In the genomic region with DNA sequence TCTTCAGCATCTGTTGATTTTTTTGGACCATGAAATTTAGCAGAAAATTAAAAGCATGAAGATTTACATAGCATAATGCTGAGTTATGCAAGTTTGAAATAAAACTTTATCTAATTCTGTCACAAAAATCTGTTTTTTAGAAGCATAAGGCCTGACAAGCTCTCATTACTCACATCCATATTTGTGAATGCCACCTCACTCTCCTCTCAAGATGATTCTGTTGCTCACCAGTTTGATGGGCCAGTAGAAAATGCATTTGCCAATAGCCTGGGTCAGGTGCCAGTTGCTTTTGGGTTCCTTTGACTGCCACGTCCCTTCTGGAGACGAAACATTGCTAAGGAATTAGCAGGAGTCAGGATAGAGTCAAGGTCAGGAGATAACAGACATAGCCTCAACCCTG, we compare ENCODE assay signal across 33 cellular contexts.
"Had no signal": no experiment of that assay in that cellular context is flagged by ENCODE, and none has a peak within 500 bp of the region (broad histone marks: within the 10 kb centered on the region; RNA-seq: fewer than 3 reads in every experiment).

No MANE protein-coding gene starts in this region.

- H3K9me3 ChIP-seq: ascending aorta, MG63, Peyer's patch, SJSA1, SK-N-SH had no signal

- H3K27me3 ChIP-seq: ascending aorta, cardiac muscle cell, MG63, Peyer's patch, SJSA1 had no signal

- DNase-seq: activated B cell treated with CpG ODN at 0.5 μM for 24 hours; activated CD4-positive, alpha-beta memory T cell treated with anti-CD3 and anti-CD28 coated beads for 36 hours; activated CD4-positive, alpha-beta T cell treated with anti-CD3 and anti-CD28 coated beads for 4 hours; activated CD4-positive, alpha-beta T cell treated with anti-CD3 and anti-CD28 coated beads, Interleukin-2, amount 50 U/mL, for 1 hour; activated CD4-positive, CD25-positive, alpha-beta regulatory T cell treated with anti-CD3 and anti-CD28 coated beads, Interleukin-2, amount 50 U/mL, for 72 hours; activated CD8-positive, alpha-beta memory T cell treated with anti-CD3 and anti-CD28 coated beads, Interleukin-2, amount 50 U/mL, for 4 hours; activated effector memory CD4-positive, alpha-beta T cell treated with Interleukin-2 at 50 U/mL for 16 hours; activated naive CD4-positive, alpha-beta T cell treated with anti-CD3 and anti-CD28 coated beads, Interleukin-2, amount 50 U/mL, for 16 hours; activated naive CD8-positive, alpha-beta T cell treated with anti-CD3 and anti-CD28 coated beads for 36 hours; activated T-cell treated with anti-CD3 and anti-CD28 coated beads for 4 hours; activated T-cell treated with anti-CD3 and anti-CD28 coated beads, Interleukin-2, amount 50 U/mL, for 48 hours; amygdala; KG1; MG63; NCI-H1048; NCI-H1105 treated with DMSO at 0.1 percent for 48 hours; NCI-H1436; NCI-H1694 treated with DMSO at 0.1 percent for 48 hours; NCI-H345; NCI-H524 treated with DMSO at 0.1 percent for 48 hours; PC-3; Peyer's patch; RPMI8226; SHP77 treated with DMSO at 0.1 percent for 48 hours; SK-N-SH; T-cell; T-helper 2 cell; T-helper 9 cell had no signal

- H3K4me3 Mint-ChIP-seq: activated B cell treated with CpG ODN at 0.5 μM for 24 hours; activated CD4-positive, alpha-beta memory T cell treated with anti-CD3 and anti-CD28 coated beads for 36 hours; activated naive CD8-positive, alpha-beta T cell treated with anti-CD3 and anti-CD28 coated beads for 36 hours; central memory CD8-positive, alpha-beta T cell; T-cell had no signal

- H3K27ac ChIP-seq: ascending aorta, cardiac muscle cell, SJSA1, VCaP had no signal

- ATAC-seq: PC-3, T-cell had no signal

- H3K4me1 ChIP-seq: ascending aorta, Peyer's patch, SJSA1 had no signal

- H3K9ac ChIP-seq: SK-N-SH had no signal

- H3K36me3 Mint-ChIP-seq: activated CD4-positive, alpha-beta memory T cell treated with anti-CD3 and anti-CD28 coated beads for 36 hours; activated naive CD8-positive, alpha-beta T cell treated with anti-CD3 and anti-CD28 coated beads for 36 hours; T-cell had no signal

- H3K27me3 Mint-ChIP-seq: activated B cell treated with CpG ODN at 0.5 μM for 24 hours; activated CD4-positive, alpha-beta memory T cell treated with anti-CD3 and anti-CD28 coated beads for 36 hours; activated naive CD8-positive, alpha-beta T cell treated with anti-CD3 and anti-CD28 coated beads for 36 hours; central memory CD8-positive, alpha-beta T cell; T-cell had no signal

- H3K4me2 ChIP-seq: SK-N-SH had no signal

- H3K36me3 ChIP-seq: ascending aorta, cardiac muscle cell, MG63, Peyer's patch, SJSA1 had no signal

- H3K9me3 Mint-ChIP-seq: activated CD4-positive, alpha-beta memory T cell treated with anti-CD3 and anti-CD28 coated beads for 36 hours; activated naive CD8-positive, alpha-beta T cell treated with anti-CD3 and anti-CD28 coated beads for 36 hours had no signal

- H3K4me3 ChIP-seq: ascending aorta, cardiac muscle cell, MG63, Peyer's patch, SJSA1 had no signal
